11 cellular contexts compared by ENCODE assay signal in genomic region chr20:58229198-58229802, GRCh38. TPM values are rescaled to one million over a fixed set of nuclear protein-coding genes. Genes with fewer than 3 reads are reported as not detected.
A peak's percentile ranks its signal among the peaks of the same experiment; 100 is the strongest.
DNase-seq lines count a peak whose midpoint lies in the region; ATAC-seq, FAIRE-seq and TF ChIP-seq lines count a peak whose summit lies in the region.
"Had no signal": no experiment of that assay in that cellular context is flagged by ENCODE, and none has a peak within 500 bp of the region (broad histone marks: within the 10 kb centered on the region; RNA-seq: fewer than 3 reads in every experiment).

No MANE protein-coding gene starts in this region.

- H3K4me3 Mint-ChIP-seq in activated CD8-positive, alpha-beta T cell treated with anti-CD3 and anti-CD28 coated beads, Interleukin-2, amount 10 ng/mL, durations not matched to agents 7 days and 5 days = peak overlapping the region; percentile 16

- H3K4me1 Mint-ChIP-seq in activated CD8-positive, alpha-beta T cell treated with anti-CD3 and anti-CD28 coated beads, Interleukin-2, amount 10 ng/mL, durations not matched to agents 7 days and 5 days (ENCODE audit: low read depth) = peaks cover 8% of the 10 kb centered on the region

- H3K4me1 ChIP-seq in cardiac muscle cell (ENCODE audit: low read depth) = peaks cover 10% of the 10 kb centered on the region
- peaks cover 0 to 13% (median 0%) of the 10 kb centered on the region in 12 donors for H3K4me1 ChIP-seq in heart left ventricle
- H3K4me1 ChIP-seq: HAP-1 had no signal

- H3K27me3 ChIP-seq in cardiac muscle cell (peaks cover 53% of the 10 kb centered on the region), heart left ventricle (peaks cover 9 to 50% (median 34%) of the 10 kb centered on the region in 9 donors)

- POLR2A ChIA-PET in activated CD8-positive, alpha-beta T cell treated with anti-CD3 and anti-CD28 coated beads, Interleukin-2, amount 10 ng/mL, durations not matched to agents 7 days and 5 days (lab: Charles Lee) = no interaction called here

- TF ChIP-seq POLR2A in heart left ventricle (IDR thresholded peaks at IDR 0.05) (no peak), GM12892 (IDR thresholded peaks at IDR 0.05; ENCODE audit: low read depth, low read length) (no peak)

- H3K27ac Mint-ChIP-seq in activated CD8-positive, alpha-beta T cell treated with anti-CD3 and anti-CD28 coated beads, Interleukin-2, amount 10 ng/mL, durations not matched to agents 7 days and 5 days = no peak overlapping the region

- no peak for FAIRE-seq in GM12892 (lab: Jason Lieb, UNC)

- no peak overlapping the region for H3K27ac ChIP-seq in cardiac muscle cell
- H3K27ac ChIP-seq in heart left ventricle = no peak overlapping the region

- H3K4me3 ChIP-seq in cardiac muscle cell (peak overlapping the region; percentile 32), heart left ventricle (no peak overlapping the region)
- H3K4me3 ChIP-seq: HAP-1 had no signal

- intact Hi-C loops in heart left ventricle (cut with DNase I) = no loop called here

- H3K27me3 Mint-ChIP-seq in activated CD8-positive, alpha-beta T cell treated with anti-CD3 and anti-CD28 coated beads, Interleukin-2, amount 10 ng/mL, durations not matched to agents 7 days and 5 days (ENCODE audit: low read depth) = peaks cover 39% of the 10 kb centered on the region

- ATAC-seq in heart left ventricle = no peak
- ATAC-seq in activated CD8-positive, alpha-beta T cell treated with anti-CD3 and anti-CD28 coated beads, Interleukin-2, amount 10 ng/mL, durations not matched to agents 7 days and 5 days = no peak
- no peak for ATAC-seq in HG02610 (IDR thresholded peaks at IDR 0.05; ENCODE audit: unreplicated experiment)

- no peaks in the 10 kb centered on the region for H3K9me3 Mint-ChIP-seq in activated CD8-positive, alpha-beta T cell treated with anti-CD3 and anti-CD28 coated beads, Interleukin-2, amount 10 ng/mL, durations not matched to agents 7 days and 5 days (ENCODE audit: insufficient read depth)

- TF ChIP-seq CTCF in cardiac muscle cell (IDR thresholded peaks at IDR 0.05; ENCODE audit: low read depth, low read length) = no peak
- TF ChIP-seq CTCF in heart left ventricle (IDR thresholded peaks at IDR 0.05) = no peak

- 81 to 86% (median 84%) methylated on average over 14 of the region's 14 CpGs for WGBS in heart left ventricle, 4 donors

- H3K36me3 ChIP-seq in cardiac muscle cell = no peaks in the 10 kb centered on the region
- peaks cover 0 to 25% (median 3%) of the 10 kb centered on the region in 9 donors for H3K36me3 ChIP-seq in heart left ventricle
- H3K36me3 ChIP-seq: HAP-1 had no signal

- CTCF ChIA-PET in activated CD8-positive, alpha-beta T cell treated with anti-CD3 and anti-CD28 coated beads, Interleukin-2, amount 10 ng/mL, durations not matched to agents 7 days and 5 days (lab: Charles Lee) = interaction anchor here (0.7 to 1.8 kb wide), 3 partner anchors 9 to 120 kb away, joined by 3 to 6 read pairs (median 4); no protein-coding TSS in a partner anchor

- peaks cover 10% of the 10 kb centered on the region for H3K36me3 Mint-ChIP-seq in activated CD8-positive, alpha-beta T cell treated with anti-CD3 and anti-CD28 coated beads, Interleukin-2, amount 10 ng/mL, durations not matched to agents 7 days and 5 days (ENCODE audit: low read depth)

- H3K9me3 ChIP-seq in cardiac muscle cell (ENCODE audit: low read depth) (no peaks in the 10 kb centered on the region), heart left ventricle (no peaks in the 10 kb centered on the region)
- H3K9me3 ChIP-seq: HAP-1 had no signal

- DNase-seq in cardiac muscle cell (ENCODE audit: low read depth in 1 of 2, low spot score in 1 of 2) (peak in 1 of 2 donors; percentile 34), heart left ventricle (no peak), iPS-NIHi11 (ENCODE audit: low spot score) (peak; percentile 54), 8988T (no peak), UCSD-AML1 (lab: John Stamatoyannopoulos, UW; ENCODE audit: unreplicated experiment) (no peak), GM12892 (ENCODE audit: insufficient read length) (no peak)
- DNase-seq in activated CD8-positive, alpha-beta T cell treated with anti-CD3 and anti-CD28 coated beads, Interleukin-2, amount 10 ng/mL, durations not matched to agents 7 days and 5 days = no peak
- DNase-seq: occipital lobe, T1000 had no signal

RNA-seq across cellular contexts. Expression of gene ANKRD60, which starts 0.8 kb away (rescaled TPM):
- total RNA-seq in cardiac muscle cell (not detected in 2 replicates), heart left ventricle (not detected)
- polyA plus RNA-seq in cardiac muscle cell (not detected in 2 replicates), heart left ventricle (not detected)
- not detected for total RNA-seq in activated CD8-positive, alpha-beta T cell treated with anti-CD3 and anti-CD28 coated beads, Interleukin-2, amount 10 ng/mL, durations not matched to agents 7 days and 5 days
- polyA plus RNA-seq in GM12892 (2012; ENCODE audit: missing spikeins) = not detected
- total RNA-seq: occipital lobe had no signal
